In the genomic region with DNA sequence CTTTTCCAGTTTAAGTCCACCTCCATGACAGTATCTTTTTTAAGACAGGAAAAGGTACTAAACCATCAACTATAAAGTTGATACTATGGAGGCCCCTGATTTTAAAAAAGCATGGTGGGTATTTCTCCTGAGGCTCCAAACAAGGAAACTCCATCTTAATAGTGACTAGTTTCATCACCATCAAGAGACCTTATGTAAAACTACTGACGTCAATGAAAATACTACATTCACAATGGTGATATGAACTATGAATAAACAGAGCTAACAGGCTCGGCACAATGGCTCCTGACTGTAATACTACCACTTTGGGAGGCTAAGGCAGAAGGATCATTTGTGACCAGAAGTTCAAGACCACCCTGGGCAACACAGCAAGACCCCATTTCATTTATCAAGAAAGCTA, we compare ENCODE assay signal across 16 cellular contexts.
DNase-seq lines count a peak whose midpoint lies in the region; TF ChIP-seq lines count a peak whose summit lies in the region.
"Had no signal": no experiment of that assay in that cellular context is flagged by ENCODE, and none has a peak within 500 bp of the region (broad histone marks: within the 10 kb centered on the region; RNA-seq: fewer than 3 reads in every experiment).

No MANE protein-coding gene starts in this region.

- H3K36me3 ChIP-seq in SU-DHL-6 (ENCODE audit: low read length) (no peaks in the 10 kb centered on the region), breast epithelium (no peaks in the 10 kb centered on the region)

- H3K4me3 Mint-ChIP-seq in IgD-negative memory B cell (peak overlapping the region in 2 of 4 donors; percentile 57 to 67), chondrocyte (ENCODE audit: unreplicated experiment) (no peak overlapping the region)
- no peak overlapping the region for H3K4me3 Mint-ChIP-seq in activated CD4-positive, alpha-beta memory T cell treated with anti-CD3 and anti-CD28 coated beads for 36 hours
- H3K4me3 Mint-ChIP-seq: CD4-positive, alpha-beta T cell; GM23338 had no signal

- no peak for TF ChIP-seq POLR2A in breast epithelium (IDR thresholded peaks at IDR 0.05)

- H3F3A ChIP-seq in SU-DHL-6 (ENCODE audit: insufficient read depth) = peaks cover 60% of the 10 kb centered on the region

- H3K27me3 Mint-ChIP-seq in IgD-negative memory B cell (no peaks in the 10 kb centered on the region), chondrocyte (ENCODE audit: low read depth) (no peaks in the 10 kb centered on the region)
- no peaks in the 10 kb centered on the region for H3K27me3 Mint-ChIP-seq in activated CD4-positive, alpha-beta memory T cell treated with anti-CD3 and anti-CD28 coated beads for 36 hours
- H3K27me3 Mint-ChIP-seq: B cell; CD4-positive, alpha-beta T cell had no signal

- H3K9ac ChIP-seq in SU-DHL-6 (ENCODE audit: low read length) = peak overlapping the region; percentile 51

- H3K9me3 Mint-ChIP-seq in IgD-negative memory B cell (peaks cover 4 to 10% (median 5%) of the 10 kb centered on the region in 3 donors), chondrocyte (ENCODE audit: low read depth) (peaks cover 6% of the 10 kb centered on the region)
- peaks cover 5% of the 10 kb centered on the region for H3K9me3 Mint-ChIP-seq in activated CD4-positive, alpha-beta memory T cell treated with anti-CD3 and anti-CD28 coated beads for 36 hours
- H3K9me3 Mint-ChIP-seq: GM23338 had no signal

- H3K4me2 ChIP-seq in SU-DHL-6 (ENCODE audit: low read depth, low read length, poor library complexity, severe bottlenecking) = peak overlapping the region; percentile 73
- H3K4me2 ChIP-seq: GM23338 had no signal

- H3K27ac Mint-ChIP-seq in IgD-negative memory B cell (peak overlapping the region; percentile 59 to 97 (median 71)), chondrocyte (ENCODE audit: unreplicated experiment) (peak overlapping the region; percentile 92)
- H3K27ac Mint-ChIP-seq in activated CD4-positive, alpha-beta memory T cell treated with anti-CD3 and anti-CD28 coated beads for 36 hours = no peak overlapping the region
- H3K27ac Mint-ChIP-seq: B cell; CD4-positive, alpha-beta T cell; GM23338 had no signal

- peaks cover 52 to 70% (median 67%) of the 10 kb centered on the region in 3 donors for H3K4me1 Mint-ChIP-seq in IgD-negative memory B cell
- peaks cover 58% of the 10 kb centered on the region for H3K4me1 Mint-ChIP-seq in chondrocyte (ENCODE audit: low read depth)
- H3K4me1 Mint-ChIP-seq in activated CD4-positive, alpha-beta memory T cell treated with anti-CD3 and anti-CD28 coated beads for 36 hours (ENCODE audit: low read depth) = peaks cover 58% of the 10 kb centered on the region

- H3K27ac ChIP-seq in SU-DHL-6 (ENCODE audit: low read depth, low read length) = peak overlapping the region; percentile 96
- no peak overlapping the region for H3K27ac ChIP-seq in breast epithelium

- no peaks in the 10 kb centered on the region for H3K27me3 ChIP-seq in SU-DHL-6 (ENCODE audit: low read length)
- no peaks in the 10 kb centered on the region for H3K27me3 ChIP-seq in breast epithelium

- DNase-seq in chondrocyte (ENCODE audit: low spot score) = no peak
- no peak for DNase-seq in iPS-NIHi7 (ENCODE audit: extremely low spot score)
- no peak for DNase-seq in GM03348 (ENCODE audit: low spot score)
- no peak for DNase-seq in breast epithelium (ENCODE audit: low spot score in 2 of 2)
- no peak for DNase-seq in activated CD4-positive, alpha-beta memory T cell treated with anti-CD3 and anti-CD28 coated beads for 36 hours
- DNase-seq: C1 segment of cervical spinal cord; CD4-positive, alpha-beta T cell; DMS153; DMS79 treated with DMSO at 0.1 percent for 48 hours; GDM1; H7; IMR-90 had no signal

- TF ChIP-seq CTCF in SU-DHL-6 (IDR thresholded peaks at IDR 0.05; ENCODE audit: insufficient read depth, low read length, poor library complexity, severe bottlenecking) = no peak
- no peak for TF ChIP-seq CTCF in chondrocyte (IDR thresholded peaks at IDR 0.05)
- TF ChIP-seq CTCF in breast epithelium (IDR thresholded peaks at IDR 0.05) = no peak

- H4K20me1 ChIP-seq in SU-DHL-6 (ENCODE audit: low read depth, low read length) = no peaks in the 10 kb centered on the region

- peaks cover 39% of the 10 kb centered on the region; the same call in 1 of the 2 replicates for H3K79me2 ChIP-seq in SU-DHL-6 (ENCODE audit: insufficient read depth, low read length)

- H3K4me3 ChIP-seq in SU-DHL-6 (ENCODE audit: insufficient read depth, low read length, poor library complexity, severe bottlenecking) = peak overlapping the region; percentile 37
- no peak overlapping the region for H3K4me3 ChIP-seq in breast epithelium
- H3K4me3 ChIP-seq: GM23338 had no signal

- H3K36me3 Mint-ChIP-seq in IgD-negative memory B cell (peaks cover 9% of the 10 kb centered on the region), chondrocyte (ENCODE audit: low read depth) (no peaks in the 10 kb centered on the region)
- peaks cover 14% of the 10 kb centered on the region for H3K36me3 Mint-ChIP-seq in activated CD4-positive, alpha-beta memory T cell treated with anti-CD3 and anti-CD28 coated beads for 36 hours

- no peaks in the 10 kb centered on the region for H3K9me2 ChIP-seq in SU-DHL-6 (replicated peaks; ENCODE audit: insufficient read depth, low read length)

- POLR2A ChIA-PET in activated CD4-positive, alpha-beta memory T cell treated with anti-CD3 and anti-CD28 coated beads for 36 hours (lab: Charles Lee) = no interaction called here

- intact Hi-C loops in breast epithelium (cut with DNase I; ENCODE audit: low total_unique reads) = no loop called here
- intact Hi-C loops in activated CD4-positive, alpha-beta memory T cell treated with anti-CD3 and anti-CD28 coated beads for 36 hours (cut with micrococcal nuclease) = no loop called here

- no peak overlapping the region for H2AFZ ChIP-seq in SU-DHL-6 (ENCODE audit: low read depth, low read length, severe bottlenecking)
- H2AFZ ChIP-seq: GM23338 had no signal

- H3K4me1 ChIP-seq in breast epithelium = no peaks in the 10 kb centered on the region

- H3K9me3 ChIP-seq in SU-DHL-6 (ENCODE audit: insufficient read depth, low read length) = no peaks in the 10 kb centered on the region
- no peaks in the 10 kb centered on the region for H3K9me3 ChIP-seq in breast epithelium

- CTCF ChIA-PET in activated CD4-positive, alpha-beta memory T cell treated with anti-CD3 and anti-CD28 coated beads for 36 hours (lab: Charles Lee) = no interaction called here
